In genomic region chr19:10403137-10404021, GRCh38 we compare ENCODE assay signal across 8 cellular contexts. TPM values are rescaled to one million over a fixed set of nuclear protein-coding genes. Genes with fewer than 3 reads are reported as not detected.
A peak's percentile ranks its signal among the peaks of the same experiment; 100 is the strongest.
DNase-seq lines count a peak whose midpoint lies in the region; TF ChIP-seq lines count a peak whose summit lies in the region.

TSS of gene CDC37 (minus strand) at chr19:10403542. CDS start at chr19:10403479, 63 bp downstream.

- TF ChIP-seq EP300 in stomach (IDR thresholded peaks at IDR 0.05), result peak; percentile 7

- no peak within 1 kb of the TSS for H4K5ac ChIP-seq in H9 (ENCODE audit: insufficient read length, low read depth, low read length)

- intact Hi-C loops in stomach (cut with DNase I; ENCODE audit: low total_unique reads), result no loop called here

- H3K4me2 ChIP-seq in H9 (ENCODE audit: insufficient read depth, insufficient read length, low read length), result peak within 1 kb of the TSS; percentile 68
- peak within 1 kb of the TSS; percentile 100 for H3K4me2 ChIP-seq in MM.1S (ENCODE audit: low read depth, low read length)

- TF ChIP-seq POLR2A in stomach (IDR thresholded peaks at IDR 0.05), result peak in 1 of 4 donors; percentile 24

- no peak within 1 kb of the TSS for H2AK5ac ChIP-seq in H9 (ENCODE audit: insufficient read length, low read length)

- H3K27me3 Mint-ChIP-seq in H9 (ENCODE audit: low read depth) (peaks cover 38% of the 10 kb centered on the region), neural crest cell (ENCODE audit: low read depth) (peaks cover 37% of the 10 kb centered on the region)

- H3K9ac ChIP-seq in H9 (ENCODE audit: extremely low read depth, insufficient read length, low read length) (peak within 1 kb of the TSS; percentile 68), MM.1S (ENCODE audit: low read length) (peak within 1 kb of the TSS; percentile 95)

- H3K23me2 ChIP-seq in H9 (ENCODE audit: insufficient read length, low read depth, low read length, poor library complexity, severe bottlenecking), result peaks cover 24% of the 10 kb centered on the region

- H2BK12ac ChIP-seq in H9 (ENCODE audit: insufficient read length, low read depth, low read length), result no peak within 1 kb of the TSS

- H4K8ac ChIP-seq in H9 (replicated peaks; ENCODE audit: insufficient read length, low read depth, low read length), result no peak within 1 kb of the TSS

- H3K4me3 ChIP-seq in MM.1S (ENCODE audit: low read length), result peak within 1 kb of the TSS; percentile 97
- H3K4me3 ChIP-seq in stomach, result peak within 1 kb of the TSS; percentile 83 to 97 (median 88)

- H3K27me3 ChIP-seq in H9 (ENCODE audit: insufficient read depth, low read length) (no peaks in the 10 kb centered on the region; the same call in 1 of the 2 replicates), MM.1S (replicated peaks; ENCODE audit: insufficient read depth, low read length) (no peaks in the 10 kb centered on the region), stomach (peaks cover 0 to 40% (median 30%) of the 10 kb centered on the region in 3 donors)

- no peak for TF ChIP-seq CTCF in H9 (conservative IDR thresholded peaks at IDR 0.05)
- TF ChIP-seq CTCF in MM.1S (IDR thresholded peaks at IDR 0.05; ENCODE audit: low read length), result no peak
- TF ChIP-seq CTCF in neural crest cell (conservative IDR thresholded peaks at IDR 0.05), result no peak
- TF ChIP-seq CTCF in stomach (IDR thresholded peaks at IDR 0.05), result no peak

- H3K9me3 ChIP-seq in H9 (ENCODE audit: control insufficient read depth, low read depth, low read length) (no peaks in the 10 kb centered on the region), MM.1S (replicated peaks; ENCODE audit: insufficient read depth, low read length) (no peaks in the 10 kb centered on the region), stomach (no peaks in the 10 kb centered on the region)

- no peaks in the 10 kb centered on the region for H4K20me1 ChIP-seq in H9 (ENCODE audit: control insufficient read depth, insufficient read depth, insufficient read length)
- 0 out of 2 replicates have a peak, but pooled peaks cover 3% of the 10 kb centered on the region for H4K20me1 ChIP-seq in MM.1S (ENCODE audit: insufficient read depth, low read length)

- H3K9me3 Mint-ChIP-seq in H9, result no peaks in the 10 kb centered on the region
- H3K9me3 Mint-ChIP-seq in neural crest cell, result no peaks in the 10 kb centered on the region

- peak within 1 kb of the TSS; percentile 62 for H3K14ac ChIP-seq in H9 (ENCODE audit: insufficient read depth, low read length)

- H3T11ph ChIP-seq in H9 (ENCODE audit: low read length), result no peak within 1 kb of the TSS

- no peak within 1 kb of the TSS for H2BK20ac ChIP-seq in H9 (ENCODE audit: low read depth, low read length, poor library complexity, severe bottlenecking)

- DNase-seq in ELR (ENCODE audit: low read depth) (peak; percentile 98), H9 (peak; percentile 96), MM.1S (peak; percentile 97), SHP77 treated with DMSO at 0.1 percent for 48 hours (lab: John Stamatoyannopoulos, UW) (peak; percentile 69), fibroblast of the conjunctiva (ENCODE audit: low read depth) (peak; percentile 92), neural crest cell (ENCODE audit: low read depth, low spot score) (peak; percentile 98), stomach (peak; percentile 99)
- DNase-seq in activated effector memory CD4-positive, alpha-beta T cell treated with anti-CD3 and anti-CD28 coated beads, Interleukin-2, amount 50 U/mL, for 16 hours, result peak; percentile 99

- peak within 1 kb of the TSS; percentile 65 for H3K18ac ChIP-seq in H9 (ENCODE audit: insufficient read length, low read depth, low read length)

- H3K4ac ChIP-seq in H9 (ENCODE audit: low read depth, low read length), result no peak within 1 kb of the TSS

- H3K36me3 ChIP-seq in MM.1S (replicated peaks; ENCODE audit: insufficient read depth, low read length) (no peaks in the 10 kb centered on the region), stomach (peaks cover 0 to 12% (median 4%) of the 10 kb centered on the region in 4 donors)

- no peak within 1 kb of the TSS for H3K23ac ChIP-seq in H9 (ENCODE audit: insufficient read length, low read depth, low read length)

- H2BK120ac ChIP-seq in H9 (ENCODE audit: low read depth, low read length, poor library complexity, severe bottlenecking), result no peak within 1 kb of the TSS

- no peak within 1 kb of the TSS for H2BK5ac ChIP-seq in H9 (ENCODE audit: insufficient read length, low read length)

- H3K79me2 ChIP-seq in H9 (ENCODE audit: insufficient read depth, low read length) (peaks cover 18% of the 10 kb centered on the region; the same call in 1 of the 2 replicates), MM.1S (ENCODE audit: low read length) (peaks cover 49% of the 10 kb centered on the region)

- H3K36me3 Mint-ChIP-seq in H9 (ENCODE audit: insufficient read depth in 1 of 3, low read depth in 3 of 3) (peaks cover 4 to 22% (median 6%) of the 10 kb centered on the region in 3 experiments; a peak in 5 of 7 replicates), neural crest cell (ENCODE audit: low read depth) (no peaks in the 10 kb centered on the region)

- H3K27ac ChIP-seq in H9 (ENCODE audit: insufficient read length, low read depth, low read length) (no peak within 1 kb of the TSS), MM.1S (ENCODE audit: low read length) (peak within 1 kb of the TSS; percentile 59; the same call in 1 of the 2 replicates), stomach (peak within 1 kb of the TSS; percentile 77 to 89 (median 87))

- no peak within 1 kb of the TSS for H2BK15ac ChIP-seq in H9 (ENCODE audit: low read depth, low read length)

- no peak within 1 kb of the TSS for H3K56ac ChIP-seq in H9 (ENCODE audit: insufficient read length, low read depth, low read length)

- H3K79me1 ChIP-seq in H9 (ENCODE audit: insufficient read depth, low read depth, low read length, poor library complexity, severe bottlenecking), result peaks cover 17% of the 10 kb centered on the region

- no CpG with 5 or more reads among the region's 69 CpGs for WGBS in H9 (ENCODE audit: extremely low coverage, insufficient read length, low lambda C conversion rate)
- 0 to 1% (median 0%) methylated on average over 34 to 69 of the region's 69 CpGs for WGBS in stomach, 5 donors

- H3K9me2 ChIP-seq in MM.1S (replicated peaks; ENCODE audit: insufficient read depth, low read length), result no peaks in the 10 kb centered on the region

- 0 out of 2 replicates have a peak, but pooled peaks cover 4% of the 10 kb centered on the region for H3F3A ChIP-seq in MM.1S (ENCODE audit: insufficient read depth, low read length)

- no peak within 1 kb of the TSS for H4K91ac ChIP-seq in H9 (ENCODE audit: insufficient read length, low read depth, low read length)

- H3K4me3 Mint-ChIP-seq in H9, result peak within 1 kb of the TSS; percentile 96 to 97
- peak within 1 kb of the TSS; percentile 98 for H3K4me3 Mint-ChIP-seq in neural crest cell

- peaks cover 16 to 22% of the 10 kb centered on the region in 2 experiments for H3K4me1 Mint-ChIP-seq in H9
- peaks cover 31% of the 10 kb centered on the region for H3K4me1 Mint-ChIP-seq in neural crest cell

- H2AFZ ChIP-seq in H9 (ENCODE audit: low read length), result no peak within 1 kb of the TSS
- H2AFZ ChIP-seq in MM.1S (ENCODE audit: low read length), result peak within 1 kb of the TSS; percentile 86

- H3K27ac Mint-ChIP-seq in H9, result peak within 1 kb of the TSS; percentile 84 to 97 (median 95); a peak in 6 of 7 replicates
- H3K27ac Mint-ChIP-seq in neural crest cell (ENCODE audit: unreplicated experiment), result peak within 1 kb of the TSS; percentile 98

- H3K4me1 ChIP-seq in H9 (ENCODE audit: insufficient read depth, low read length), result no peaks in the 10 kb centered on the region
- peaks cover 14% of the 10 kb centered on the region for H3K4me1 ChIP-seq in MM.1S (ENCODE audit: low read length)
- peaks cover 35 to 83% (median 54%) of the 10 kb centered on the region in 4 donors for H3K4me1 ChIP-seq in stomach

RNA-seq across cellular contexts. Expression of gene CDC37, which starts in this region (rescaled TPM):
- total RNA-seq in H9 (2021) (155 and 164 TPM in 2 replicates), neural crest cell (164 TPM in 2 replicates), stomach (100 to 1,000 TPM in 4 of 5 donors, 10 to 100 TPM in 1; 84.3 to 390 (median 174) TPM)
- polyA plus RNA-seq in stomach, result 100 to 1,000 TPM; 145 to 179 (median 164) TPM
